ENCODE assay signal across 6 cellular contexts in the genomic region with DNA sequence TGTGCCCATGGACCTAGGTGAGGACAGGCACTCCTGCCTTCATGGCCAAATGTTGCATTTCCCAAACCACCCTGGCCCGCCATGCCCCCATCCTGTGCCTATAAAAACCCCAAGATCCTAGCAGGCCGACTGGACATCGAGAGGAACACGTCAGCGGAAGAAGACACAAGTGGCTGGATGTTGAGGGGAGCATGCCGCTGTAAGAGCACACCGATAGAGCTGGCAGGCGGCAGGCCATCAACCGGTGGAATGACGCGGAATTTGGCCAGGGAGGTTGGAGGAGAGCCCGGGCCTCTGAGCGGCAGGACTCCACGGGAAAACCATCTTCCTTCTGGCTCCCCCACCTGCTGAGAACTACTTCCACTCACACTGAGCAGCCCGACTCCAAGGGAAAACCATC.
"Had no signal": no experiment of that assay in that cellular context is flagged by ENCODE, and none has a peak within 500 bp of the region (broad histone marks: within the 10 kb centered on the region; RNA-seq: fewer than 3 reads in every experiment).

No MANE protein-coding gene starts in this region.

- DNase-seq: IMR-90, KBM-7 had no signal

- H3K27ac Mint-ChIP-seq: IgD-negative memory B cell had no signal

- ATAC-seq: HepG2, K562 had no signal

- H3K27ac ChIP-seq: HL-60 had no signal

- H3K4me1 Mint-ChIP-seq: IgD-negative memory B cell had no signal

- H3K36me3 Mint-ChIP-seq: IgD-negative memory B cell had no signal

- H3K4me3 ChIP-seq: K562 had no signal

- H3K27me3 Mint-ChIP-seq: IgD-negative memory B cell had no signal

- H3K4me3 Mint-ChIP-seq: IgD-negative memory B cell had no signal
